ENCODE assay signal across 18 cellular contexts in the genomic region with DNA sequence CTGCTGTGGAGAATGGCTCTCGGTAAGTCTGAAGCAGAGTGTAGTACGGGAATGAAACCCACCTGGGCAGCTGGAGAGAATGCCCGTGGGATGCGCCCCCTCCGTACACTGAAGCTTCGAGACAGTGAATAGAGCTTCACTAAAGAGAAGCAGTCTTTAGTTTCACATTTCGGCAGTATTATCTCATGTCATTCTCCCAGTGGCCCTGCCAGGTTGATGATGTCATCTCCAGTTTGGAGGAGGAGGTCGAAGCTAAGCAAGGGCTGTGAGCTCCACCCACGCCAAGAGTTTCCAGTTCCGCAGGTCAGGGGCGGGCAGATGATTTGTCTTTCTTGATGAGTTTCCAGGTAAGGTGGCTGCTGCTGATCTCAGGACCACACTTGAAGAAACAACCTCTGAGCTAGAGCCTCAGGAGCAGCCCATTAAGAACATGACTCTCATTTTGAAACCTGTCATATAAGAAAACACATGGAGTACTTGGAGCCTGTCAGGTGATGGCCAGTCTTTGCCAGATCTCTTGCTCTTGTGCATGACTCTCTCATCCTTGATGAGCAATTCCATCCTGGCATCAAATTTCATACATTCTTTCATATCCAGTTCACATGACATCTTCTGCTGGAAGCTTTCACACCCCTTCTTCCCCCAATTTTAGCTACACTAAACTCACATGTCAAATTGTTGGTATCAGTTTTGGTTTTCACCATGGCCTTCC.
A peak's percentile ranks its signal among the peaks of the same experiment; 100 is the strongest.
DNase-seq lines count a peak whose midpoint lies in the region; ATAC-seq and TF ChIP-seq lines count a peak whose summit lies in the region.
"Had no signal": no experiment of that assay in that cellular context is flagged by ENCODE, and none has a peak within 500 bp of the region (broad histone marks: within the 10 kb centered on the region; RNA-seq: fewer than 3 reads in every experiment).

No MANE protein-coding gene starts in this region.

- POLR2A ChIA-PET in RWPE1 (lab: Yijun Ruan, JAX; ENCODE audit: low non-redundant PET), result no interaction called here

- WGBS in right cardiac atrium, result 64% methylated on average over 11 of the region's 11 CpGs

- ATAC-seq in right cardiac atrium (no peak), GM18867 (IDR thresholded peaks at IDR 0.05; ENCODE audit: unreplicated experiment) (no peak), GM18873 (IDR thresholded peaks at IDR 0.05; ENCODE audit: low FRiP score, unreplicated experiment) (no peak)
- ATAC-seq: Panc1; stimulated activated naive B cell treated with anti-CD40 and anti-IgM and Interleukin-4, amounts not matched to agents 10 μg/mL and 1 μg/mL and 100 μg/mL, for 72 hours; T-helper 17 cell had no signal

- H3K27ac ChIP-seq in RWPE1 (no peak overlapping the region), right cardiac atrium (ENCODE audit: low read length) (no peak overlapping the region)
- H3K27ac ChIP-seq: upper lobe of left lung had no signal

- intact Hi-C loops in right cardiac atrium (cut with DNase I), result no loop called here

- H3K9me3 ChIP-seq in right cardiac atrium (ENCODE audit: control insufficient read depth, low read length), result no peaks in the 10 kb centered on the region
- H3K9me3 ChIP-seq: upper lobe of left lung had no signal

- H3K4me3 ChIP-seq in AG10803 (ENCODE audit: low read length) (no peak overlapping the region), right cardiac atrium (ENCODE audit: low read length) (no peak overlapping the region)
- H3K4me3 ChIP-seq: upper lobe of left lung had no signal

- no peaks in the 10 kb centered on the region for H3K27me3 ChIP-seq in right cardiac atrium (ENCODE audit: control insufficient read depth, insufficient read depth)
- H3K27me3 ChIP-seq: upper lobe of left lung had no signal

- no peaks in the 10 kb centered on the region for H3K4me1 ChIP-seq in right cardiac atrium (ENCODE audit: control insufficient read depth, insufficient read depth, low read length)
- H3K4me1 ChIP-seq: upper lobe of left lung had no signal

- peak; percentile 3 for DNase-seq in AG10803 (ENCODE audit: low read depth)
- peak; percentile 18 for DNase-seq in HS-5 (ENCODE audit: low read depth)
- DNase-seq in RWPE1 (ENCODE audit: low spot score), result peak; percentile 8
- peak; percentile 33 to 70 (median 55) for DNase-seq in right cardiac atrium
- no peak for DNase-seq in NCI-H1436 treated with DMSO at 0.1 percent for 48 hours (lab: John Stamatoyannopoulos, UW)
- DNase-seq in SW 1271 (lab: John Stamatoyannopoulos, UW), result no peak
- DNase-seq: activated CD4-positive, CD25-positive, alpha-beta regulatory T cell; activated naive CD8-positive, alpha-beta T cell treated with anti-CD3 and anti-CD28 coated beads for 36 hours; central memory CD4-positive, alpha-beta T cell; GOT3; NCI-H1048; NCI-H526 treated with DMSO at 0.1 percent for 48 hours; stimulated activated naive B cell treated with anti-CD40 and anti-IgM and Interleukin-4, amounts not matched to agents 10 μg/mL and 1 μg/mL and 100 μg/mL, for 72 hours; T-helper 17 cell; upper lobe of left lung had no signal

- CTCF ChIA-PET in RWPE1 (lab: Yijun Ruan, JAX), result interaction anchor here (0.6 kb wide), 2 partner anchors 228 to 1535 kb away, joined by 3 read pairs; no protein-coding TSS in a partner anchor

- no peak for TF ChIP-seq CTCF in AG10803 (conservative IDR thresholded peaks at IDR 0.05; ENCODE audit: low read length)
- TF ChIP-seq CTCF in RWPE1 (conservative IDR thresholded peaks at IDR 0.05; ENCODE audit: low read depth), result no peak

Comparison
In these comparisons a context has a peak if more than half of its experiments do, and no peak if none do; other contexts are left out.
1. DNase-seq: peak in AG10803 (single experiment), HS-5 (single experiment), RWPE1 (single experiment) and right cardiac atrium (3 of 3); none in NCI-H1436 treated with DMSO at 0.1 percent for 48 hours (single experiment) and SW 1271 (0 of 2).